Comparison of ENCODE assay signal across 8 cellular contexts in the genomic region with DNA sequence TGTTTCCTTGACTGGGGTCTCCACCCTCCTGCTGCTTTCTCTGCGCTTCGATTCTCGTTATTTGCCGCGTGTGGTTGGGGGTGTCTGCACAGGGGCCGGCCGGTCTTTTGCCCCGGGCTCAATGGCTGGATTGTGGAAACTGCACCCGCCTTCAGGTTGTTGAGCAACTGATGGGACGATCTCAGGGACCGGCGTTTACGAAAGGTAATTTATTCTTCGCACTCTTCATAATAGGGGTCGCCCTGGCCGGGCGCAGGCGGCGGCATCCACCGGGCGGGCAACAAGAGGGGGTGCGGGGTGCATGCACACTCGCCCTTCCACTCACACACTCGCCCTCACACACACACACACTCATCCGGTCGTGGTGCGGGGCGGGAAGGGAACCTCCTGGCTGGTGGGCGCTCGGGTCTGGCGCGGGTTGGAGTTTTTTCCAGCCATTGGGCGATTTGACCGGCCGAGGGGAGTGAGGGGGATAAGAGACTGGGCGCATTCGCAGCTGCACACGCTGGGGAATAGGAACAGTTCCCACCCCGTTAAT. TPM values are rescaled to one million over a fixed set of nuclear protein-coding genes. Genes with fewer than 3 reads are reported as not detected.
A peak's percentile ranks its signal among the peaks of the same experiment; 100 is the strongest.
DNase-seq lines count a peak whose midpoint lies in the region; ATAC-seq and TF ChIP-seq lines count a peak whose summit lies in the region.

No MANE protein-coding gene starts in this region.

- peaks cover 38% of the 10 kb centered on the region for H3K27me3 ChIP-seq in AG04450 (ENCODE audit: control insufficient read depth, insufficient read depth, low read length)

- DNase-seq in AG04450 (ENCODE audit: low read depth, low spot score) = no peak
- DNase-seq in NCI-H146 (lab: John Stamatoyannopoulos, UW) = peak; percentile 82
- DNase-seq in epithelial cell of proximal tubule (ENCODE audit: low read depth) = no peak
- DNase-seq in naive B cell = no peak
- DNase-seq in activated effector memory CD4-positive, alpha-beta T cell treated with anti-CD3 and anti-CD28 coated beads, Interleukin-2, amount 50 U/mL, for 16 hours = no peak
- DNase-seq in A172 (ENCODE audit: low spot score) = no peak
- no peak for DNase-seq in activated T-cell treated with anti-CD3 and anti-CD28 coated beads, Interleukin-2, amount 50 U/mL, for 72 hours
- no peak for DNase-seq in SKM-1 (lab: John Stamatoyannopoulos, UW; ENCODE audit: unreplicated experiment)

- H3K4me3 Mint-ChIP-seq in naive B cell = peak overlapping the region in 5 of 8 donors; percentile 17 to 87 (median 61)
- no peak overlapping the region for H3K4me3 Mint-ChIP-seq in activated T-cell treated with anti-CD3 and anti-CD28 coated beads, Interleukin-2, amount 50 U/mL, for 72 hours

- ATAC-seq in naive B cell (ENCODE audit: low read depth in 2 of 2) = no peak
- ATAC-seq in activated T-cell treated with anti-CD3 and anti-CD28 coated beads, Interleukin-2, amount 50 U/mL, for 72 hours (replicated peaks in 1 of 2) = no peak

- H3K4me3 ChIP-seq in AG04450 (ENCODE audit: low read depth, low read length) (peak overlapping the region; percentile 54), epithelial cell of proximal tubule (ENCODE audit: low read depth, low read length) (peak overlapping the region; percentile 35)

- TF ChIP-seq CTCF in AG04450 (IDR thresholded peaks at IDR 0.05; ENCODE audit: low read depth, low read length) = no peak
- no peak for TF ChIP-seq CTCF in epithelial cell of proximal tubule (conservative IDR thresholded peaks at IDR 0.05; ENCODE audit: low read depth, low read length)

- CTCF ChIA-PET in AG04450 (lab: Charles Lee) = no interaction called here

- peaks cover 4 to 7% (median 6%) of the 10 kb centered on the region in 3 donors for H3K4me1 Mint-ChIP-seq in naive B cell
- H3K4me1 Mint-ChIP-seq in activated T-cell treated with anti-CD3 and anti-CD28 coated beads, Interleukin-2, amount 50 U/mL, for 72 hours (ENCODE audit: low read depth) = no peaks in the 10 kb centered on the region

- peak overlapping the region in 1 of 6 donors; percentile 60 for H3K27ac Mint-ChIP-seq in naive B cell
- no peak overlapping the region for H3K27ac Mint-ChIP-seq in activated T-cell treated with anti-CD3 and anti-CD28 coated beads, Interleukin-2, amount 50 U/mL, for 72 hours

- peaks cover 4 to 6% of the 10 kb centered on the region in 2 donors for H3K36me3 Mint-ChIP-seq in naive B cell
- peaks cover 2 to 7% of the 10 kb centered on the region in 2 donors for H3K36me3 Mint-ChIP-seq in activated T-cell treated with anti-CD3 and anti-CD28 coated beads, Interleukin-2, amount 50 U/mL, for 72 hours (ENCODE audit: insufficient read depth in 2 of 2)

- POLR2A ChIA-PET in AG04450 (lab: Yijun Ruan, JAX) = no interaction called here

- no peak overlapping the region for H3K27ac ChIP-seq in AG04450 (ENCODE audit: low read depth, low read length)

- H3K27me3 Mint-ChIP-seq in naive B cell = peaks cover 33 to 66% (median 59%) of the 10 kb centered on the region in 3 donors
- H3K27me3 Mint-ChIP-seq in activated T-cell treated with anti-CD3 and anti-CD28 coated beads, Interleukin-2, amount 50 U/mL, for 72 hours (ENCODE audit: low read depth) = peaks cover 49% of the 10 kb centered on the region

- H3K9me3 ChIP-seq in AG04450 (ENCODE audit: control insufficient read depth, insufficient read depth, low read length) = no peaks in the 10 kb centered on the region

- peaks cover 2 to 10% (median 4%) of the 10 kb centered on the region in 7 donors for H3K9me3 Mint-ChIP-seq in naive B cell
- H3K9me3 Mint-ChIP-seq in activated T-cell treated with anti-CD3 and anti-CD28 coated beads, Interleukin-2, amount 50 U/mL, for 72 hours = peaks cover 0 to 4% of the 10 kb centered on the region in 2 donors

RNA-seq across cellular contexts. Expression of a gene that starts 1.5 kb away (rescaled TPM):
- polyA plus RNA-seq in AG04450 (2011; rRNA removed) (0.22 and 0.35 TPM in 2 replicates), naive B cell (ENCODE audit: low read depth in 6 of 6) (not detected)
- polyA minus RNA-seq in AG04450 (2011; rRNA and poly(A)+ RNA removed) = 0.70 and 0.97 TPM in 2 replicates
- 0.12 and 0.14 TPM in 2 replicates for total RNA-seq in epithelial cell of proximal tubule
- total RNA-seq in A172 (2014; rRNA removed; shearing (Covaris generic)) = 1.0 and 5.4 TPM in 2 replicates
- not detected for total RNA-seq in activated T-cell treated with anti-CD3 and anti-CD28 coated beads, Interleukin-2, amount 50 U/mL, for 72 hours

Comparison
In these comparisons a context has a peak if more than half of its experiments do, and no peak if none do; other contexts are left out.
1. H3K4me3 Mint-ChIP-seq: peak in naive B cell (5 of 8); none in activated T-cell treated with anti-CD3 and anti-CD28 coated beads, Interleukin-2, amount 50 U/mL, for 72 hours (0 of 2).